In genomic region chr14:106556665-106557289, GRCh38 we compare ENCODE assay signal across 9 cellular contexts.
DNase-seq lines count a peak whose midpoint lies in the region; ATAC-seq and TF ChIP-seq lines count a peak whose summit lies in the region.
"Had no signal": no experiment of that assay in that cellular context is flagged by ENCODE, and none has a peak within 500 bp of the region (broad histone marks: within the 10 kb centered on the region; RNA-seq: fewer than 3 reads in every experiment).

No MANE protein-coding gene starts in this region.

- no peak overlapping the region for H3K4me3 ChIP-seq in right cardiac atrium (ENCODE audit: low read length)
- H3K4me3 ChIP-seq: ovary had no signal

- in situ Hi-C loops in GM13977 (cut with MboI; ENCODE audit: low pct_unique_long_range_greater_than_20kb, low sequenced_read_pairs, unreplicated experiment), result no loop called here

- no peaks in the 10 kb centered on the region for H3K27me3 ChIP-seq in right cardiac atrium (ENCODE audit: control insufficient read depth, insufficient read depth)
- H3K27me3 ChIP-seq: ovary had no signal

- H3K4me1 ChIP-seq in right cardiac atrium (ENCODE audit: control insufficient read depth, insufficient read depth, low read length), result no peaks in the 10 kb centered on the region

- WGBS in right cardiac atrium, result 37% methylated on average over 13 of the region's 13 CpGs

- TF ChIP-seq CTCF in GM13977 (IDR thresholded peaks at IDR 0.05; ENCODE audit: extremely low read depth, insufficient read depth, missing control alignments), result peak; percentile 96

- ATAC-seq in right cardiac atrium (no peak), GM21717 (IDR thresholded peaks at IDR 0.05; ENCODE audit: unreplicated experiment) (no peak)

- H3K27ac ChIP-seq in right cardiac atrium (ENCODE audit: low read length), result no peak overlapping the region
- H3K27ac ChIP-seq: ovary had no signal

- H3K9me3 ChIP-seq in right cardiac atrium (ENCODE audit: control insufficient read depth, low read length), result no peaks in the 10 kb centered on the region
- H3K9me3 ChIP-seq: ovary had no signal

- intact Hi-C loops in right cardiac atrium (cut with DNase I), result no loop called here

- DNase-seq in GM13977 (ENCODE audit: low spot score) (peak; percentile 21), NCI-H345 treated with DMSO at 0.1 percent for 48 hours (lab: John Stamatoyannopoulos, UW; ENCODE audit: unreplicated experiment) (peak; percentile 55), right cardiac atrium (peak; percentile 12 to 65 (median 60)), NCI-H128 (lab: John Stamatoyannopoulos, UW; ENCODE audit: unreplicated experiment) (no peak), middle frontal gyrus (ENCODE audit: extremely low spot score, low spot score) (no peak)
- DNase-seq in activated CD8-positive, alpha-beta memory T cell treated with anti-CD3 and anti-CD28 coated beads for 48 hours (ENCODE audit: low read depth in 2 of 3, low spot score in 2 of 3), result peak; percentile 47 to 74 (median 66)
- peak; percentile 73 for DNase-seq in stimulated activated CD8-positive, alpha-beta memory T cell treated with anti-CD3 and anti-CD28 coated beads, Interleukin-4, amount 100 ng/mL, for 24 hours (ENCODE audit: low read depth)

Comparison
In these comparisons a context has a peak if more than half of its experiments do, and no peak if none do; other contexts are left out.
1. DNase-seq: peak in GM13977 (single experiment), NCI-H345 treated with DMSO at 0.1 percent for 48 hours (single experiment), activated CD8-positive, alpha-beta memory T cell treated with anti-CD3 and anti-CD28 coated beads for 48 hours (3 of 3), right cardiac atrium (3 of 3) and stimulated activated CD8-positive, alpha-beta memory T cell treated with anti-CD3 and anti-CD28 coated beads, Interleukin-4, amount 100 ng/mL, for 24 hours (single experiment); none in NCI-H128 (single experiment) and middle frontal gyrus (single experiment).